ENCODE assay signal across 9 cellular contexts in genomic region chr11:122155765-122156527, GRCh38. TPM values are rescaled to one million over a fixed set of nuclear protein-coding genes. Genes with fewer than 3 reads are reported as not detected.
DNase-seq lines count a peak whose midpoint lies in the region; ATAC-seq and TF ChIP-seq lines count a peak whose summit lies in the region.
"Had no signal": no experiment of that assay in that cellular context is flagged by ENCODE, and none has a peak within 500 bp of the region (broad histone marks: within the 10 kb centered on the region; RNA-seq: fewer than 3 reads in every experiment).

No MANE protein-coding gene starts in this region.

- H3K4me1 Mint-ChIP-seq in Caco-2 (ENCODE audit: low read depth, unreplicated experiment) = no peaks in the 10 kb centered on the region

- no peaks in the 10 kb centered on the region for H3K9me3 Mint-ChIP-seq in Caco-2 (ENCODE audit: unreplicated experiment)

- H3K27me3 Mint-ChIP-seq in Caco-2 (ENCODE audit: insufficient read depth, unreplicated experiment) = peaks cover 37% of the 10 kb centered on the region

- intact Hi-C loops in ascending aorta (cut with DNase I) = loop anchor here (2.0 to 5.0 kb wide), 3 partner anchors 46 to 501 kb away; no protein-coding TSS in a partner anchor
- intact Hi-C loops in Caco-2 (cut with micrococcal nuclease; ENCODE audit: unreplicated experiment) = no loop called here

- H3K4me3 ChIP-seq in ascending aorta (peak overlapping the region; percentile 34 to 62), Caco-2 (ENCODE audit: low read depth, low read length) (no peak overlapping the region)

- BruUV-seq in Caco-2 (replicated peaks; lab: Mats Ljungman, UMichigan) = no TSS peak

- no peak overlapping the region for H3K27ac Mint-ChIP-seq in Caco-2 (ENCODE audit: unreplicated experiment)

- H3K27ac ChIP-seq in ascending aorta (peak overlapping the region; percentile 80 to 94), substantia nigra (ENCODE audit: low read depth, low read length, poor library complexity, severe bottlenecking) (peak overlapping the region; percentile 22)

- no peaks in the 10 kb centered on the region for H3K36me3 ChIP-seq in ascending aorta
- H3K36me3 ChIP-seq in Caco-2 (ENCODE audit: control insufficient read depth, insufficient read depth, low read length) = no peaks in the 10 kb centered on the region
- H3K36me3 ChIP-seq: upper lobe of left lung had no signal

- POLR2A ChIA-PET in Caco-2 (lab: Charles Lee) = no interaction called here

- H3K27me3 ChIP-seq in ascending aorta (no peaks in the 10 kb centered on the region), Caco-2 (replicated peaks; ENCODE audit: control insufficient read depth, insufficient read depth, low read length) (peaks cover 1% of the 10 kb centered on the region; the same call in 1 of the 2 replicates)
- H3K27me3 ChIP-seq: upper lobe of left lung had no signal

- DNase-seq in LHCN-M2 (ENCODE audit: low read depth) = peak; percentile 72
- no peak for DNase-seq in ascending aorta (ENCODE audit: low spot score in 2 of 2)
- peak; percentile 69 for DNase-seq in globus pallidus (ENCODE audit: low spot score)
- DNase-seq in substantia nigra (lab: John Stamatoyannopoulos, UW) = peak in 7 of 49 donors; percentile 9 to 41 (median 24)
- no peak for DNase-seq in NCI-H1694 treated with DMSO at 0.1 percent for 48 hours (lab: John Stamatoyannopoulos, UW)
- DNase-seq in Caco-2 = no peak
- DNase-seq: upper lobe of left lung had no signal

- TF ChIP-seq CTCF in ascending aorta (IDR thresholded peaks at IDR 0.05) = no peak
- no peak for TF ChIP-seq CTCF in Caco-2 (IDR thresholded peaks at IDR 0.05; ENCODE audit: insufficient read depth in 1 of 2, low read depth in 1 of 2, low read length in 1 of 2, severe bottlenecking in 1 of 2, unreplicated experiment in 1 of 2)

- CTCF ChIA-PET in Caco-2 (lab: Charles Lee) = no interaction called here

- H3K4me3 Mint-ChIP-seq in Caco-2 (ENCODE audit: unreplicated experiment) = no peak overlapping the region

- no peak for ATAC-seq in HG03097 (IDR thresholded peaks at IDR 0.05; ENCODE audit: low FRiP score, unreplicated experiment)

- peaks cover 8 to 40% of the 10 kb centered on the region in 2 donors for H3K4me1 ChIP-seq in ascending aorta
- H3K4me1 ChIP-seq in Caco-2 = peaks cover 6% of the 10 kb centered on the region; the same call in 1 of the 2 replicates

- H3K36me3 Mint-ChIP-seq in Caco-2 (ENCODE audit: insufficient read depth, unreplicated experiment) = no peaks in the 10 kb centered on the region

- H3K9me3 ChIP-seq in ascending aorta = no peaks in the 10 kb centered on the region
- H3K9me3 ChIP-seq in Caco-2 = no peaks in the 10 kb centered on the region
- H3K9me3 ChIP-seq: upper lobe of left lung had no signal

RNA-seq across cellular contexts. Expression of gene BLID, which starts 39.9 kb away (rescaled TPM):
- total RNA-seq in LHCN-M2 (2014; rRNA removed) (8.0 and 9.9 TPM in 2 replicates), ascending aorta (not detected), Caco-2 (2022) (not detected in 2 replicates)
- polyA plus RNA-seq in LHCN-M2 (2012) = 0.67 TPM
- total RNA-seq: T-helper 1 cell treated with Interleukin-12 subunit alpha and Interleukin-12 subunit beta and Interleukin-4 antibody, amounts not matched to agents 30 ng/mL and 1 ng/mL, for 36 hours had no signal

Comparison
In these comparisons a context has a peak if more than half of its experiments do, and no peak if none do; other contexts are left out.
1. DNase-seq: peak in LHCN-M2 (single experiment) and globus pallidus (single experiment); none in ascending aorta (0 of 2), NCI-H1694 treated with DMSO at 0.1 percent for 48 hours (single experiment) and Caco-2 (0 of 2).